25 cellular contexts compared by ENCODE assay signal in the genomic region with DNA sequence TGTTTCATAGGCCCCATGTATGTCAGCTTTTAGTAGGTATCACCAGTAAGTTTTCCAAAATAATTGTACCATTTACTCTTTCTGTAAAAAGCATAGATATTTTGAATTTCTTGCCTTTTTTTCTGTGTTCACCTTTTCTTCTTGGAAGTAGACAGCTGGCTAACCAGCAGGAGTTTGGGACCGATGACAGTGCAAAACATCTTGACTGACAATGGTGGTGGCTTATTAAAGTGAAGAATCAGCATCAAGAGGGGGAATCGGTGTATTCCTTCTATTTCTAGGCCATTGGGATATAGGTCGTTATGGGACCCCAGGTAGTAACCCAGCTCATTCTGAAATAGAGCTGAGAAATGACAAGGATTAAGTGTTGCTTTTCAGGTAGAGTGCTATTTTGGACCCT.
"Had no signal": no experiment of that assay in that cellular context is flagged by ENCODE, and none has a peak within 500 bp of the region (broad histone marks: within the 10 kb centered on the region; RNA-seq: fewer than 3 reads in every experiment).

No MANE protein-coding gene starts in this region.

- H3K9me3 Mint-ChIP-seq: activated T-cell treated with anti-CD3 and anti-CD28 coated beads, Interleukin-2, amount 50 U/mL, for 24 hours had no signal

- H3K27me3 Mint-ChIP-seq: activated CD4-positive, alpha-beta T cell treated with anti-CD3 and anti-CD28 coated beads, Interleukin-2, amount 10 ng/mL, durations not matched to agents 24 days and 14 days; activated T-cell treated with anti-CD3 and anti-CD28 coated beads, Interleukin-2, amount 50 U/mL, for 24 hours had no signal

- H3K27ac ChIP-seq: adrenal gland, body of pancreas, KMS-11, SJSA1 had no signal

- DNase-seq: activated CD4-positive, alpha-beta T cell treated with anti-CD3 and anti-CD28 coated beads, Interleukin-2, amount 10 ng/mL, durations not matched to agents 24 days and 14 days; activated CD4-positive, alpha-beta T cell treated with anti-CD3 and anti-CD28 coated beads, Interleukin-2, amount 50 U/mL, for 48 hours; activated CD8-positive, alpha-beta T cell treated with anti-CD3 and anti-CD28 coated beads, Interleukin-2, amount 10 ng/mL, durations not matched to agents 7 days and 5 days; activated gamma-delta T cell treated with Interleukin-2 at 50 U/mL for 16 hours; activated naive CD4-positive, alpha-beta T cell treated with anti-CD3 and anti-CD28 coated beads for 36 hours; activated T-cell treated with anti-CD3 and anti-CD28 coated beads, Interleukin-2, amount 50 U/mL, for 24 hours; adrenal gland; body of pancreas; caudate nucleus; NCI-H1092 treated with DMSO at 0.1 percent for 48 hours; NCI-H1417 treated with DMSO at 0.1 percent for 48 hours; NCI-H187 treated with DMSO at 0.1 percent for 48 hours; NCI-H2081; NCI-H2171 treated with DMSO at 0.1 percent for 48 hours; NCI-H2227 treated with DMSO at 0.1 percent for 48 hours; NCI-H446; NCI-H510A treated with DMSO at 0.1 percent for 48 hours; NCI-H526 treated with DMSO at 0.1 percent for 48 hours; SHP77 treated with DMSO at 0.1 percent for 48 hours; SW 1271; T-helper 1 cell; T1000 had no signal

- H3K27me3 ChIP-seq: adrenal gland, body of pancreas, SJSA1 had no signal

- H3K9ac ChIP-seq: KMS-11 had no signal

- H3K36me3 ChIP-seq: adrenal gland had no signal

- H3K4me2 ChIP-seq: KMS-11 had no signal

- H3K9me3 ChIP-seq: body of pancreas, SJSA1 had no signal

- H3K27ac Mint-ChIP-seq: activated CD4-positive, alpha-beta T cell treated with anti-CD3 and anti-CD28 coated beads, Interleukin-2, amount 10 ng/mL, durations not matched to agents 24 days and 14 days; activated CD8-positive, alpha-beta T cell treated with anti-CD3 and anti-CD28 coated beads, Interleukin-2, amount 10 ng/mL, durations not matched to agents 7 days and 5 days; activated naive CD4-positive, alpha-beta T cell treated with anti-CD3 and anti-CD28 coated beads for 36 hours; activated naive CD4-positive, alpha-beta T cell treated with anti-CD3 and anti-CD28 coated beads, Interleukin-2, amount 50 U/mL, for 72 hours; activated T-cell treated with anti-CD3 and anti-CD28 coated beads, Interleukin-2, amount 50 U/mL, for 24 hours had no signal

- H3K4me3 ChIP-seq: adrenal gland, body of pancreas, SJSA1 had no signal

- H3K4me3 Mint-ChIP-seq: activated CD4-positive, alpha-beta T cell treated with anti-CD3 and anti-CD28 coated beads, Interleukin-2, amount 10 ng/mL, durations not matched to agents 24 days and 14 days; activated CD8-positive, alpha-beta T cell treated with anti-CD3 and anti-CD28 coated beads, Interleukin-2, amount 10 ng/mL, durations not matched to agents 7 days and 5 days; activated naive CD4-positive, alpha-beta T cell treated with anti-CD3 and anti-CD28 coated beads for 36 hours; activated T-cell treated with anti-CD3 and anti-CD28 coated beads, Interleukin-2, amount 50 U/mL, for 24 hours had no signal
